9 cellular contexts compared by ENCODE assay signal in genomic region chr2:44777542-44777941, GRCh38.
DNase-seq lines count a peak whose midpoint lies in the region; ATAC-seq and TF ChIP-seq lines count a peak whose summit lies in the region.
"Had no signal": no experiment of that assay in that cellular context is flagged by ENCODE, and none has a peak within 500 bp of the region (broad histone marks: within the 10 kb centered on the region; RNA-seq: fewer than 3 reads in every experiment).

No MANE protein-coding gene starts in this region.

- CTCF ChIA-PET in HEK293 (lab: Yijun Ruan, JAX): no interaction called here

- no peaks in the 10 kb centered on the region for H3K36me3 ChIP-seq in HEK293 (ENCODE audit: control insufficient read depth in 2 of 2, insufficient read depth in 1 of 2, low read length in 2 of 2)

- no peak overlapping the region for H3K4me3 ChIP-seq in HEK293 (ENCODE audit: low read depth, low read length)

- ATAC-seq in GM21737 (IDR thresholded peaks at IDR 0.05; ENCODE audit: unreplicated experiment) (no peak), GM18511 (IDR thresholded peaks at IDR 0.05; ENCODE audit: unreplicated experiment) (no peak), HG03460 (IDR thresholded peaks at IDR 0.05; ENCODE audit: unreplicated experiment) (no peak)
- ATAC-seq: CD8-positive, alpha-beta T cell had no signal

- TF ChIP-seq CTCF in HEK293 (tag by site-specific recombination; IDR thresholded peaks at IDR 0.05): no peak

- H3K4me1 ChIP-seq in HEK293 (ENCODE audit: control insufficient read depth, insufficient read depth, low read length): peaks cover 38% of the 10 kb centered on the region

- POLR2A ChIA-PET in HEK293 (lab: Yijun Ruan, JAX): no interaction called here

- H3K27ac ChIP-seq in HEK293 (ENCODE audit: extremely low read depth, low read depth, low read length): no peak overlapping the region

- DNase-seq in AG20443 (ENCODE audit: low spot score): peak; percentile 23
- peak; percentile 74 for DNase-seq in NCI-H748 treated with DMSO at 0.1 percent for 48 hours (lab: John Stamatoyannopoulos, UW)
- peak; percentile 31 for DNase-seq in hepatic stellate cell (ENCODE audit: low spot score)
- DNase-seq in inferior parietal cortex (ENCODE audit: extremely low spot score): no peak
- DNase-seq: CD8-positive, alpha-beta T cell had no signal

- H3K9me3 ChIP-seq in HEK293 (ENCODE audit: control insufficient read depth, insufficient read depth, low read depth, low read length): no peaks in the 10 kb centered on the region; the same call in 1 of the 2 replicates

TF ChIP-seq in HEK293, 187 proteins besides CTCF, POLR2A, EP300 and RAD21 (continues in another document):
- TF ChIP-seq ZNF555 (tag by site-specific recombination; conservative IDR thresholded peaks at IDR 0.05) (no peak), WT1 (tag by site-specific recombination; IDR thresholded peaks at IDR 0.05) (0 out of 2 replicates have a peak, but pooled peaks have one; percentile 37), ZNF580 (tag by site-specific recombination; IDR thresholded peaks at IDR 0.05) (no peak), KLF16 (tag by site-specific recombination; IDR thresholded peaks at IDR 0.05) (no peak), ZNF2 (tag by site-specific recombination; IDR thresholded peaks at IDR 0.05) (no peak), SCRT2 (tag by site-specific recombination; IDR thresholded peaks at IDR 0.05) (no peak), ZNF596 (tag by site-specific recombination; IDR thresholded peaks at IDR 0.05) (0 out of 2 replicates have a peak, but pooled peaks have one; percentile 45), ZEB2 (tag by site-specific recombination; IDR thresholded peaks at IDR 0.05) (peak; percentile 46; the same call in 1 of the 2 replicates), ZBTB11 (tag by site-specific recombination; conservative IDR thresholded peaks at IDR 0.05; ENCODE audit: low read depth) (no peak), ZBTB21 (tag by site-specific recombination; IDR thresholded peaks at IDR 0.05) (peak; percentile 76), ZNF768 (tag by site-specific recombination; IDR thresholded peaks at IDR 0.05) (no peak), ZNF830 (tag by site-specific recombination; IDR thresholded peaks at IDR 0.05; ENCODE audit: low read depth) (no peak), ZFHX2 (tag by site-specific recombination; conservative IDR thresholded peaks at IDR 0.05) (no peak), SP3 (tag by site-specific recombination; IDR thresholded peaks at IDR 0.05) (0 out of 2 replicates have a peak, but pooled peaks have one; percentile 17), ZNF155 (tag by site-specific recombination; IDR thresholded peaks at IDR 0.05) (no peak), BCL11B (tag by site-specific recombination; IDR thresholded peaks at IDR 0.05; ENCODE audit: low read depth) (0 out of 2 replicates have a peak, but pooled peaks have one; percentile 34), ZNF639 (tag by site-specific recombination; IDR thresholded peaks at IDR 0.05) (no peak), ZNF654 (tag by site-specific recombination; IDR thresholded peaks at IDR 0.05; ENCODE audit: low read depth) (no peak), ZNF302 (tag by site-specific recombination; IDR thresholded peaks at IDR 0.05; ENCODE audit: low read depth) (no peak), ZNF518A (tag by site-specific recombination; conservative IDR thresholded peaks at IDR 0.05; ENCODE audit: low read depth) (peak; percentile 42; the same call in 1 of the 2 replicates), GLIS1 (tag by site-specific recombination; IDR thresholded peaks at IDR 0.05) (no peak), GLI2 (tag by site-specific recombination; IDR thresholded peaks at IDR 0.05; ENCODE audit: borderline replicate concordance, low read depth) (no peak), ZBTB6 (tag by site-specific recombination; IDR thresholded peaks at IDR 0.05) (no peak), ZFP3 (tag by site-specific recombination; IDR thresholded peaks at IDR 0.05; ENCODE audit: low read depth) (no peak), ZNF585B (tag by site-specific recombination; IDR thresholded peaks at IDR 0.05) (no peak), ZSCAN23 (tag by site-specific recombination; IDR thresholded peaks at IDR 0.05) (no peak)
